ENCODE assay signal across 8 cellular contexts in genomic region chr12:48996794-48997718, GRCh38. TPM values are rescaled to one million over a fixed set of nuclear protein-coding genes. Genes with fewer than 3 reads are reported as not detected.
A peak's percentile ranks its signal among the peaks of the same experiment; 100 is the strongest.
DNase-seq lines count a peak whose midpoint lies in the region; ATAC-seq and TF ChIP-seq lines count a peak whose summit lies in the region.

No MANE protein-coding gene starts in this region.

- H3K4me1 Mint-ChIP-seq in activated CD4-positive, alpha-beta memory T cell treated with anti-CD3 and anti-CD28 coated beads for 36 hours (ENCODE audit: low read depth), result peaks cover 34% of the 10 kb centered on the region
- H3K4me1 Mint-ChIP-seq in mesothelial cell of epicardium, result peaks cover 18% of the 10 kb centered on the region

- CTCF ChIA-PET in activated CD4-positive, alpha-beta memory T cell treated with anti-CD3 and anti-CD28 coated beads for 36 hours (lab: Charles Lee), result interaction anchor here (0.7 to 14.7 kb wide), 32 partner anchors 9 to 292 kb away, joined by 3 to 168 read pairs (median 5); partner anchors contain the start of genes ARF3, DDX23, PRKAG1 and TUBA1B

- DNase-seq in NCI-H2227 (lab: John Stamatoyannopoulos, UW; ENCODE audit: unreplicated experiment) (peak; percentile 37), NCI-H2227 treated with DMSO at 0.1 percent for 48 hours (lab: John Stamatoyannopoulos, UW) (no peak), NCI-H2107 (lab: John Stamatoyannopoulos, UW) (peak; percentile 55), epithelial cell of esophagus (ENCODE audit: low read depth) (peak; percentile 73), mesothelial cell of epicardium (ENCODE audit: low spot score in 2 of 2, unreplicated experiment in 2 of 2) (peak; percentile 64 to 82)
- DNase-seq in activated CD4-positive, alpha-beta memory T cell treated with anti-CD3 and anti-CD28 coated beads for 36 hours, result peak; percentile 80
- peak; percentile 79 for DNase-seq in stimulated activated naive CD8-positive, alpha-beta T cell treated with anti-CD3 and anti-CD28 coated beads, Interleukin-15, Interleukin-2, amounts not matched to agents 100 U/mL and 50 U/mL, for 24 hours

- H3K36me3 Mint-ChIP-seq in activated CD4-positive, alpha-beta memory T cell treated with anti-CD3 and anti-CD28 coated beads for 36 hours, result peaks cover 10% of the 10 kb centered on the region
- peaks cover 12% of the 10 kb centered on the region for H3K36me3 Mint-ChIP-seq in mesothelial cell of epicardium

- TF ChIP-seq CTCF in epithelial cell of esophagus (IDR thresholded peaks at IDR 0.05; ENCODE audit: insufficient read depth, low read depth, low read length, missing control alignments) (peak; percentile 83), mesothelial cell of epicardium (IDR thresholded peaks at IDR 0.05; ENCODE audit: unreplicated experiment) (peak; percentile 75)

- peak; percentile 15 for ATAC-seq in stimulated activated naive CD8-positive, alpha-beta T cell treated with anti-CD3 and anti-CD28 coated beads, Interleukin-15, Interleukin-2, amounts not matched to agents 100 U/mL and 50 U/mL, for 24 hours
- ATAC-seq in HG03159 (IDR thresholded peaks at IDR 0.05; ENCODE audit: unreplicated experiment), result no peak

- peaks cover 42% of the 10 kb centered on the region for H3K27me3 Mint-ChIP-seq in activated CD4-positive, alpha-beta memory T cell treated with anti-CD3 and anti-CD28 coated beads for 36 hours
- H3K27me3 Mint-ChIP-seq in mesothelial cell of epicardium (ENCODE audit: low read depth), result peaks cover 81% of the 10 kb centered on the region

- peak overlapping the region; percentile 51 for H3K4me3 Mint-ChIP-seq in activated CD4-positive, alpha-beta memory T cell treated with anti-CD3 and anti-CD28 coated beads for 36 hours
- H3K4me3 Mint-ChIP-seq in mesothelial cell of epicardium, result peak overlapping the region; percentile 43

- H3K4me3 ChIP-seq in epithelial cell of esophagus (ENCODE audit: low read length), result peak overlapping the region; percentile 8

- H3K9me3 Mint-ChIP-seq in activated CD4-positive, alpha-beta memory T cell treated with anti-CD3 and anti-CD28 coated beads for 36 hours, result no peaks in the 10 kb centered on the region
- H3K9me3 Mint-ChIP-seq in mesothelial cell of epicardium, result no peaks in the 10 kb centered on the region

- no peak overlapping the region for H3K27ac Mint-ChIP-seq in activated CD4-positive, alpha-beta memory T cell treated with anti-CD3 and anti-CD28 coated beads for 36 hours
- H3K27ac Mint-ChIP-seq in mesothelial cell of epicardium, result no peak overlapping the region

- POLR2A ChIA-PET in activated CD4-positive, alpha-beta memory T cell treated with anti-CD3 and anti-CD28 coated beads for 36 hours (lab: Charles Lee), result interaction anchor here (0.5 to 1.2 kb wide), 5 partner anchors 19 to 613 kb away, joined by 3 to 5 read pairs (median 3); partner anchors contain the start of genes PRKAG1, TUBA1B and WNT1

- intact Hi-C loops in activated CD4-positive, alpha-beta memory T cell treated with anti-CD3 and anti-CD28 coated beads for 36 hours (cut with micrococcal nuclease), result loop anchor here (1.0 to 5.0 kb wide), 3 partner anchors 17 to 95 kb away; a partner anchor contains a TSS

RNA-seq across cellular contexts. Expression of gene DDN, which starts 2.1 kb away (rescaled TPM):
- under 1 TPM; 0.22 to 0.26 TPM for total RNA-seq in activated CD4-positive, alpha-beta memory T cell treated with anti-CD3 and anti-CD28 coated beads for 36 hours
- 0.27 to 0.36 TPM (median 0.29 TPM) in 3 replicates for total RNA-seq in mesothelial cell of epicardium

RNA-seq across cellular contexts. Expression of gene WNT1, which starts 18.9 kb away (rescaled TPM):
- total RNA-seq in activated CD4-positive, alpha-beta memory T cell treated with anti-CD3 and anti-CD28 coated beads for 36 hours, result not detected
- not detected in 3 replicates for total RNA-seq in mesothelial cell of epicardium

RNA-seq across cellular contexts. Expression of gene PRKAG1, which starts 21.5 kb away (rescaled TPM):
- total RNA-seq in activated CD4-positive, alpha-beta memory T cell treated with anti-CD3 and anti-CD28 coated beads for 36 hours, result 10 to 100 TPM; 52.0 to 55.8 TPM
- 58.7 to 61.8 TPM (median 59.4 TPM) in 3 replicates for total RNA-seq in mesothelial cell of epicardium

RNA-seq across cellular contexts. Expression of gene WNT10B, which starts 25.5 kb away (rescaled TPM):
- total RNA-seq in activated CD4-positive, alpha-beta memory T cell treated with anti-CD3 and anti-CD28 coated beads for 36 hours, result under 1 TPM; 0.10 to 0.21 TPM
- total RNA-seq in mesothelial cell of epicardium, result 0.77 to 1.2 TPM (median 0.98 TPM) in 3 replicates

RNA-seq across cellular contexts. Expression of gene ARF3, which starts 39.8 kb away (rescaled TPM):
- 100 to 1,000 TPM; 110 to 121 TPM for total RNA-seq in activated CD4-positive, alpha-beta memory T cell treated with anti-CD3 and anti-CD28 coated beads for 36 hours
- 123 to 125 TPM (median 125 TPM) in 3 replicates for total RNA-seq in mesothelial cell of epicardium
